Comparison of ENCODE assay signal across 8 cellular contexts in the genomic region with DNA sequence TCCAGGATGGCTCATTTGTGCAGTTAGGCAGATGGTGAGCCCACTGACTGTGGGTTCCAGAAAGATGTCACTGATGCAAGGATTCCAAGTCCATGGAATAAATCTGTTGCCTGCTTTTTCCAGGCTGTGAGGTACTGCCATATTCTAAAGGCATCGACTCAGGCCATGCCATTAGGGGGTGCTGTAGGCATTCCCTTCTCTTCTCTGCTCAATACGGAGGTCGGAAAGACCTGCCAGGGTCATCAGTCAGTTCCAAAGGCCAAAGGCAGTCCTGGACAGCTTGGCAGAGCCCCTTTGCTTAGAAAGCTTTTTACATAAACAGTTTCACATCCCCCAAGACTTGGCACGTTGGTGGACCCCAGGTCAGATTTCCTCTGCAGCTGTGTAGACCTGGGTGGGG. TPM values are rescaled to one million over a fixed set of nuclear protein-coding genes. Genes with fewer than 3 reads are reported as not detected.
DNase-seq lines count a peak whose midpoint lies in the region; ATAC-seq and TF ChIP-seq lines count a peak whose summit lies in the region.

No MANE protein-coding gene starts in this region.

- DNase-seq in NCI-H524 (lab: John Stamatoyannopoulos, UW) (peak; percentile 5 to 49), NCI-H524 treated with DMSO at 0.1 percent for 48 hours (lab: John Stamatoyannopoulos, UW) (no peak), M059J (ENCODE audit: low read depth) (peak; percentile 65), endothelial cell (ENCODE audit: low spot score) (peak; percentile 80), medulla oblongata (ENCODE audit: extremely low spot score) (peak; percentile 92), type B pancreatic cell (ENCODE audit: extremely low spot score, unreplicated experiment) (no peak)

- no peaks in the 10 kb centered on the region for H3K9me3 Mint-ChIP-seq in endothelial cell (ENCODE audit: unreplicated experiment)
- H3K9me3 Mint-ChIP-seq in type B pancreatic cell, result peaks cover 4% of the 10 kb centered on the region

- peak; percentile 43 for TF ChIP-seq CTCF in endothelial cell (IDR thresholded peaks at IDR 0.05; ENCODE audit: unreplicated experiment)
- TF ChIP-seq CTCF in type B pancreatic cell (conservative IDR thresholded peaks at IDR 0.05), result peak; percentile 78

- H3K36me3 Mint-ChIP-seq in endothelial cell (ENCODE audit: low read depth, unreplicated experiment) (no peaks in the 10 kb centered on the region), type B pancreatic cell (no peaks in the 10 kb centered on the region)

- H3K4me1 Mint-ChIP-seq in endothelial cell (ENCODE audit: unreplicated experiment) (peaks cover 8% of the 10 kb centered on the region), type B pancreatic cell (ENCODE audit: unreplicated experiment) (no peaks in the 10 kb centered on the region)

- H3K4me3 Mint-ChIP-seq in endothelial cell (ENCODE audit: unreplicated experiment) (no peak overlapping the region), type B pancreatic cell (no peak overlapping the region)

- H3K27me3 Mint-ChIP-seq in endothelial cell (ENCODE audit: unreplicated experiment) (peaks cover 7% of the 10 kb centered on the region), type B pancreatic cell (no peaks in the 10 kb centered on the region)

- H3K27ac Mint-ChIP-seq in endothelial cell (ENCODE audit: unreplicated experiment), result no peak overlapping the region
- H3K27ac Mint-ChIP-seq in type B pancreatic cell, result peak overlapping the region; percentile 58

- ATAC-seq in SK-N-SH treated with all-trans-retinoic acid at 6 μM for 48 hours (peak; percentile 94), GM21576 (IDR thresholded peaks at IDR 0.05; ENCODE audit: unreplicated experiment) (no peak)

TF ChIP-seq in SK-N-SH treated with all-trans-retinoic acid at 6 μM for 48 hours, 23 proteins besides CTCF, POLR2A, EP300 and RAD21:
- TF ChIP-seq ARNTL (CRISPR knock-in tag; IDR thresholded peaks at IDR 0.05; ENCODE audit: borderline replicate concordance, low read depth), result no peak
- TF ChIP-seq OSR1 (CRISPR knock-in tag; IDR thresholded peaks at IDR 0.05), result no peak
- TF ChIP-seq GLIS3 (CRISPR knock-in tag; IDR thresholded peaks at IDR 0.05), result no peak
- no peak for TF ChIP-seq RARB (CRISPR knock-in tag; IDR thresholded peaks at IDR 0.05)
- TF ChIP-seq ESRRG (CRISPR knock-in tag; IDR thresholded peaks at IDR 0.05), result no peak
- TF ChIP-seq, protein P1, sequence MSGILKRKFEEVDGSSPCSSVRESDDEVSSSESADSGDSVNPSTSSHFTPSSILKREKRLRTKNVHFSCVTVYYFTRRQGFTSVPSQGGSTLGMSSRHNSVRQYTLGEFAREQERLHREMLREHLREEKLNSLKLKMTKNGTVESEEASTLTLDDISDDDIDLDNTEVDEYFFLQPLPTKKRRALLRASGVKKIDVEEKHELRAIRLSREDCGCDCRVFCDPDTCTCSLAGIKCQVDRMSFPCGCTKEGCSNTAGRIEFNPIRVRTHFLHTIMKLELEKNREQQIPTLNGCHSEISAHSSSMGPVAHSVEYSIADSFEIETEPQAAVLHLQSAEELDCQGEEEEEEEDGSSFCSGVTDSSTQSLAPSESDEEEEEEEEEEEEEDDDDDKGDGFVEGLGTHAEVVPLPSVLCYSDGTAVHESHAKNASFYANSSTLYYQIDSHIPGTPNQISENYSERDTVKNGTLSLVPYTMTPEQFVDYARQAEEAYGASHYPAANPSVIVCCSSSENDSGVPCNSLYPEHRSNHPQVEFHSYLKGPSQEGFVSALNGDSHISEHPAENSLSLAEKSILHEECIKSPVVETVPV (CRISPR knock-in tag; IDR thresholded peaks at IDR 0.05), result no peak
- no peak for TF ChIP-seq TOX (CRISPR knock-in tag; IDR thresholded peaks at IDR 0.05; ENCODE audit: borderline replicate concordance)
- TF ChIP-seq, protein P2, sequence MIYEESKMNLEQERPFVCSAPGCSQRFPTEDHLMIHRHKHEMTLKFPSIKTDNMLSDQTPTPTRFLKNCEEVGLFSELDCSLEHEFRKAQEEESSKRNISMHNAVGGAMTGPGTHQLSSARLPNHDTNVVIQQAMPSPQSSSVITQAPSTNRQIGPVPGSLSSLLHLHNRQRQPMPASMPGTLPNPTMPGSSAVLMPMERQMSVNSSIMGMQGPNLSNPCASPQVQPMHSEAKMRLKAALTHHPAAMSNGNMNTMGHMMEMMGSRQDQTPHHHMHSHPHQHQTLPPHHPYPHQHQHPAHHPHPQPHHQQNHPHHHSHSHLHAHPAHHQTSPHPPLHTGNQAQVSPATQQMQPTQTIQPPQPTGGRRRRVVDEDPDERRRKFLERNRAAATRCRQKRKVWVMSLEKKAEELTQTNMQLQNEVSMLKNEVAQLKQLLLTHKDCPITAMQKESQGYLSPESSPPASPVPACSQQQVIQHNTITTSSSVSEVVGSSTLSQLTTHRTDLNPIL (CRISPR knock-in tag; IDR thresholded peaks at IDR 0.05; ENCODE audit: low read depth), result no peak
- no peak for TF ChIP-seq ZNF565 (CRISPR knock-in tag; conservative IDR thresholded peaks at IDR 0.05; ENCODE audit: low read depth)

RNA-seq across cellular contexts. Expression of a gene that starts 31.7 kb away (rescaled TPM):
- total RNA-seq in M059J (2014; rRNA removed; shearing (Covaris generic)), result not detected in 2 replicates
- total RNA-seq in endothelial cell (ENCODE audit: unreplicated experiment) (2.7 TPM), type B pancreatic cell (ENCODE audit: low replicate concordance) (19.8 and 51.7 TPM in 2 replicates)

RNA-seq across cellular contexts. Expression of a gene that starts 47.3 kb away (rescaled TPM):
- not detected in 2 replicates for total RNA-seq in M059J (2014; rRNA removed; shearing (Covaris generic))
- total RNA-seq in endothelial cell (ENCODE audit: unreplicated experiment) (not detected), type B pancreatic cell (ENCODE audit: low replicate concordance) (9.9 and 17.2 TPM in 2 replicates)

Comparison
In these comparisons a context has a peak if more than half of its experiments do, and no peak if none do; other contexts are left out.
1. DNase-seq: peak in NCI-H524 (2 of 2), M059J (single experiment), endothelial cell (single experiment) and medulla oblongata (single experiment); none in NCI-H524 treated with DMSO at 0.1 percent for 48 hours (single experiment) and type B pancreatic cell (single experiment).
2. RNA of a gene that starts 47.3 kb away (total RNA-seq): 9.9 to 17.2 TPM in type B pancreatic cell; not detected in M059J and not detected in endothelial cell (single experiment); every median in the first group is over 10 times any median in the second.